ENCODE assay signal across 10 cellular contexts in genomic region chr2:207869784-207870778, GRCh38.
DNase-seq lines count a peak whose midpoint lies in the region; ATAC-seq and TF ChIP-seq lines count a peak whose summit lies in the region.
"Had no signal": no experiment of that assay in that cellular context is flagged by ENCODE, and none has a peak within 500 bp of the region (broad histone marks: within the 10 kb centered on the region; RNA-seq: fewer than 3 reads in every experiment).

No MANE protein-coding gene starts in this region.

- DNase-seq in AML-193 (lab: John Stamatoyannopoulos, UW) (peak; percentile 43 to 49), HFF-Myc (ENCODE audit: extremely low read depth, low read depth) (peak; percentile 30), RPMI7951 (ENCODE audit: low read depth) (peak; percentile 89), iris pigment epithelial cell (ENCODE audit: low read depth) (peak; percentile 89), activated gamma-delta T cell (lab: John Stamatoyannopoulos, UW) (no peak), DMS153 treated with DMSO at 0.1 percent for 48 hours (lab: John Stamatoyannopoulos, UW; ENCODE audit: unreplicated experiment) (no peak), NCI-H1694 (lab: John Stamatoyannopoulos, UW) (no peak)
- DNase-seq: activated naive CD8-positive, alpha-beta T cell treated with anti-CD3 and anti-CD28 coated beads, Interleukin-2, amount 10 ng/mL, durations not matched to agents 7 days and 5 days; SW 1271 had no signal

- ATAC-seq in HG02970 (IDR thresholded peaks at IDR 0.05; ENCODE audit: low FRiP score, unreplicated experiment): no peak

- H3K4me3 ChIP-seq in HFF-Myc (replicated peaks; ENCODE audit: low read depth, low read length): no peak overlapping the region

- no peak for TF ChIP-seq CTCF in HFF-Myc (IDR thresholded peaks at IDR 0.05; ENCODE audit: low read depth, low read length, missing control alignments)

Comparison
In these comparisons a context has a peak if more than half of its experiments do, and no peak if none do; other contexts are left out.
1. DNase-seq: peak in AML-193 (2 of 2), HFF-Myc (single experiment), RPMI7951 (single experiment) and iris pigment epithelial cell (single experiment); none in activated gamma-delta T cell (single experiment), DMS153 treated with DMSO at 0.1 percent for 48 hours (single experiment) and NCI-H1694 (single experiment).